In the genomic region with DNA sequence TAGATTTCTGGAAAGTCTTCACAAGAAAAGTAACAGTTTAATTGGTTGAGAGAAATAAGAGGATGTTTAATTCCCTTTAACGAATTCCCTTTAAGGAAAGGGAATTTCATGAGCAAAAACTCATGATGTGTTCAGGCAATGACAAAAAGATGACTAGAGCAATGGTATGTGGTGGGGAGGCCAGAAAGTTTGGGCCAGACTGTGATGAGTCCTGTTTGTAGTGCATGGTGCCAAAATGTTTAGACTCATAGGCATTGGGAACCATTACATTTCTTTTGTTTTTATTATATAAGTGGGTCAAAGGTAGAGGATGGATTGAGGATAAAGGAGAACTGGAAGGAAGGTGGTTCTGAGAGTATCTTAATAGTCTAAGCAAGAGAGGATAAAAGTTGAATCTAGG, we compare ENCODE assay signal across 17 cellular contexts. TPM values are rescaled to one million over a fixed set of nuclear protein-coding genes. Genes with fewer than 3 reads are reported as not detected.
A peak's percentile ranks its signal among the peaks of the same experiment; 100 is the strongest.
DNase-seq lines count a peak whose midpoint lies in the region; ATAC-seq, FAIRE-seq and TF ChIP-seq lines count a peak whose summit lies in the region.
"Had no signal": no experiment of that assay in that cellular context is flagged by ENCODE, and none has a peak within 500 bp of the region (broad histone marks: within the 10 kb centered on the region; RNA-seq: fewer than 3 reads in every experiment).

No MANE protein-coding gene starts in this region.

- no peaks in the 10 kb centered on the region for H3K27me3 Mint-ChIP-seq in activated T-cell treated with anti-CD3 and anti-CD28 coated beads, Interleukin-2, amount 50 U/mL, for 72 hours (ENCODE audit: low read depth)
- H3K27me3 Mint-ChIP-seq in CD4-positive, alpha-beta T cell, result no peaks in the 10 kb centered on the region

- no peak overlapping the region for H3K4me3 ChIP-seq in fibroblast of mammary gland (ENCODE audit: control insufficient read depth, low read depth, low read length)
- H3K4me3 ChIP-seq: Peyer's patch had no signal

- POLR2A ChIA-PET in CD4-positive, alpha-beta T cell (lab: Charles Lee), result interaction anchor here (0.8 kb wide), 1 partner anchor 13 kb away, joined by 3 read pairs; no protein-coding TSS in a partner anchor

- no peaks in the 10 kb centered on the region for H3K9me3 ChIP-seq in CD4-positive, alpha-beta T cell (ENCODE audit: control insufficient read depth, low read length)
- H3K9me3 ChIP-seq: Peyer's patch had no signal

- peaks cover 6% of the 10 kb centered on the region for H3K4me1 Mint-ChIP-seq in activated T-cell treated with anti-CD3 and anti-CD28 coated beads, Interleukin-2, amount 50 U/mL, for 72 hours (ENCODE audit: low read depth)
- H3K4me1 Mint-ChIP-seq in CD4-positive, alpha-beta T cell (ENCODE audit: low read depth), result peaks cover 37% of the 10 kb centered on the region

- H3K27ac Mint-ChIP-seq in activated T-cell treated with anti-CD3 and anti-CD28 coated beads, Interleukin-2, amount 50 U/mL, for 72 hours, result peak overlapping the region; percentile 59
- no peak overlapping the region for H3K27ac Mint-ChIP-seq in CD4-positive, alpha-beta T cell

- no peak for TF ChIP-seq CTCF in fibroblast of mammary gland (conservative IDR thresholded peaks at IDR 0.05; ENCODE audit: control insufficient read depth, insufficient read depth, low read depth, low read length)
- no peak for TF ChIP-seq CTCF in CD4-positive, alpha-beta T cell (IDR thresholded peaks at IDR 0.05)

- ATAC-seq in activated T-cell treated with anti-CD3 and anti-CD28 coated beads, Interleukin-2, amount 50 U/mL, for 72 hours (replicated peaks in 1 of 2), result peak in 1 of 2 donors; percentile 17
- ATAC-seq in CD4-positive, alpha-beta T cell (ENCODE audit: poor library complexity), result no peak

- intact Hi-C loops in CD4-positive, alpha-beta T cell (cut with DNase I, micrococcal nuclease), result no loop called here

- H3K36me3 Mint-ChIP-seq in activated T-cell treated with anti-CD3 and anti-CD28 coated beads, Interleukin-2, amount 50 U/mL, for 72 hours (ENCODE audit: insufficient read depth in 2 of 2), result peaks cover 10 to 33% of the 10 kb centered on the region in 2 donors
- peaks cover 65% of the 10 kb centered on the region for H3K36me3 Mint-ChIP-seq in CD4-positive, alpha-beta T cell (ENCODE audit: low read depth)

- FAIRE-seq in urothelium cell line (lab: Jason Lieb, UNC), result no peak

- H3K27ac ChIP-seq in CD4-positive, alpha-beta T cell (ENCODE audit: low read depth, low read length), result no peak overlapping the region
- H3K27ac ChIP-seq: 22Rv1, KMS-11, Peyer's patch had no signal

- CTCF ChIA-PET in CD4-positive, alpha-beta T cell (lab: Charles Lee), result no interaction called here

- H3K27me3 ChIP-seq in CD4-positive, alpha-beta T cell (ENCODE audit: control insufficient read depth, insufficient read depth, low read length), result no peaks in the 10 kb centered on the region
- H3K27me3 ChIP-seq: Peyer's patch had no signal

- no peak overlapping the region for H3K4me3 Mint-ChIP-seq in activated T-cell treated with anti-CD3 and anti-CD28 coated beads, Interleukin-2, amount 50 U/mL, for 72 hours
- no peak overlapping the region for H3K4me3 Mint-ChIP-seq in CD4-positive, alpha-beta T cell

- no peaks in the 10 kb centered on the region for H3K9me3 Mint-ChIP-seq in activated T-cell treated with anti-CD3 and anti-CD28 coated beads, Interleukin-2, amount 50 U/mL, for 72 hours
- no peaks in the 10 kb centered on the region for H3K9me3 Mint-ChIP-seq in CD4-positive, alpha-beta T cell

- DNase-seq in activated T-cell treated with anti-CD3 and anti-CD28 coated beads, Interleukin-2, amount 50 U/mL, for 72 hours, result no peak
- DNase-seq in activated T-cell treated with anti-CD3 and anti-CD28 coated beads, Interleukin-2, amount 50 U/mL, for 48 hours, result no peak
- DNase-seq in M059J (ENCODE audit: low read depth) (peak; percentile 5), fibroblast of mammary gland (ENCODE audit: low read depth) (peak; percentile 78), NOMO-1 (lab: John Stamatoyannopoulos, UW; ENCODE audit: unreplicated experiment in 2 of 2) (no peak), activated gamma-delta T cell (lab: John Stamatoyannopoulos, UW) (no peak), urothelium cell line (ENCODE audit: low spot score) (no peak)
- DNase-seq in CD4-positive, alpha-beta T cell, result no peak
- DNase-seq: Calu3, DMS79, GF-D8, NCI-H2029, NCI-H2171 treated with DMSO at 0.1 percent for 48 hours, Peyer's patch, SHP77 treated with DMSO at 0.1 percent for 48 hours had no signal

RNA-seq across cellular contexts. Expression of gene CNTRL, which starts 10.9 kb away (rescaled TPM):
- total RNA-seq in activated T-cell treated with anti-CD3 and anti-CD28 coated beads, Interleukin-2, amount 50 U/mL, for 72 hours, result 10 to 100 TPM; 81.0 to 81.2 TPM
- total RNA-seq in M059J (2014; rRNA removed; shearing (Covaris generic)), result 10.1 and 11.1 TPM in 2 replicates
- total RNA-seq in CD4-positive, alpha-beta T cell, result 10 to 100 TPM; 35.1 to 38.1 TPM

RNA-seq across cellular contexts. Expression of gene C5, which starts 35.6 kb away (rescaled TPM):
- total RNA-seq in activated T-cell treated with anti-CD3 and anti-CD28 coated beads, Interleukin-2, amount 50 U/mL, for 72 hours, result 1 to 10 TPM; 1.9 to 3.5 TPM
- 3.4 and 5.6 TPM in 2 replicates for total RNA-seq in M059J (2014; rRNA removed; shearing (Covaris generic))
- total RNA-seq in CD4-positive, alpha-beta T cell, result 1 to 10 TPM in 1 of 2 experiments, under 1 TPM in 1; 0.89 to 1.3 TPM

Comparison
In these comparisons a context has a peak if more than half of its experiments do, and no peak if none do; other contexts are left out.
1. DNase-seq: peak in M059J (single experiment) and fibroblast of mammary gland (single experiment); none in activated T-cell treated with anti-CD3 and anti-CD28 coated beads, Interleukin-2, amount 50 U/mL, for 72 hours (0 of 2), activated T-cell treated with anti-CD3 and anti-CD28 coated beads, Interleukin-2, amount 50 U/mL, for 48 hours (0 of 2), NOMO-1 (0 of 2), activated gamma-delta T cell (single experiment), urothelium cell line (single experiment) and CD4-positive, alpha-beta T cell (0 of 10).